ENCODE assay signal across 8 cellular contexts in genomic region chr13:86870388-86870966, GRCh38.
DNase-seq lines count a peak whose midpoint lies in the region; ATAC-seq and FAIRE-seq lines count a peak whose summit lies in the region.

No MANE protein-coding gene starts in this region.

- DNase-seq in DMS153 treated with DMSO at 0.1 percent for 48 hours (lab: John Stamatoyannopoulos, UW; ENCODE audit: unreplicated experiment), result peak; percentile 4
- DNase-seq in DMS153 (lab: John Stamatoyannopoulos, UW), result no peak
- DNase-seq in NCI-H460 (ENCODE audit: extremely low read depth, low read depth), result peak; percentile 14
- peak; percentile 2 for DNase-seq in renal cortical epithelial cell (ENCODE audit: low read depth)
- no peak for DNase-seq in middle frontal gyrus (ENCODE audit: extremely low spot score, low spot score)

- FAIRE-seq in endometrium (lab: Jason Lieb, UNC), result peak; percentile 78

- no peak for ATAC-seq in HG02610 (IDR thresholded peaks at IDR 0.05; ENCODE audit: unreplicated experiment)
- no peak for ATAC-seq in HG03196 (IDR thresholded peaks at IDR 0.05; ENCODE audit: unreplicated experiment)

Comparison
In these comparisons a context has a peak if more than half of its experiments do, and no peak if none do; other contexts are left out.
1. DNase-seq: peak in DMS153 treated with DMSO at 0.1 percent for 48 hours (single experiment), NCI-H460 (single experiment) and renal cortical epithelial cell (single experiment); none in DMS153 (single experiment) and middle frontal gyrus (single experiment).